Comparison of ENCODE assay signal across 14 cellular contexts in genomic region chr1:69787151-69787550, GRCh38.
"Had no signal": no experiment of that assay in that cellular context is flagged by ENCODE, and none has a peak within 500 bp of the region (broad histone marks: within the 10 kb centered on the region; RNA-seq: fewer than 3 reads in every experiment).

No MANE protein-coding gene starts in this region.

- H3K27ac Mint-ChIP-seq: activated CD4-positive, alpha-beta memory T cell treated with anti-CD3 and anti-CD28 coated beads for 36 hours; natural killer cell had no signal

- H3K4me3 ChIP-seq: ascending aorta, prostate gland, sigmoid colon had no signal

- H3K4me1 Mint-ChIP-seq: natural killer cell had no signal

- H3K36me3 Mint-ChIP-seq: activated CD4-positive, alpha-beta memory T cell treated with anti-CD3 and anti-CD28 coated beads for 36 hours; natural killer cell had no signal

- DNase-seq: activated CD4-positive, alpha-beta memory T cell treated with anti-CD3 and anti-CD28 coated beads for 36 hours; activated CD4-positive, alpha-beta T cell treated with anti-CD3 and anti-CD28 coated beads for 1 hour; activated naive CD4-positive, alpha-beta T cell; activated T-cell treated with anti-CD3 and anti-CD28 coated beads, Interleukin-2, amount 50 U/mL, for 4 hours; foreskin keratinocyte; mammary epithelial cell; natural killer cell; occipital lobe; sigmoid colon; stimulated activated CD4-positive, alpha-beta T cell treated with anti-CD3 and anti-CD28 coated beads, Interleukin-12 subunit alpha, Interleukin-12 subunit beta, amount 100 ng/mL, for 4 hours; stimulated activated naive CD4-positive, alpha-beta T cell treated with Interleukin-2 at 50 U/mL for 16 hours; trophoblast cell had no signal

- H3K4me1 ChIP-seq: ascending aorta, foreskin keratinocyte, prostate gland, sigmoid colon had no signal

- H3K9me3 ChIP-seq: ascending aorta, prostate gland, sigmoid colon had no signal

- H3K27me3 Mint-ChIP-seq: activated CD4-positive, alpha-beta memory T cell treated with anti-CD3 and anti-CD28 coated beads for 36 hours had no signal

- H3K4me3 Mint-ChIP-seq: activated CD4-positive, alpha-beta memory T cell treated with anti-CD3 and anti-CD28 coated beads for 36 hours; activated T-cell treated with anti-CD3 and anti-CD28 coated beads, Interleukin-2, amount 50 U/mL, for 4 hours; natural killer cell had no signal

- ATAC-seq: activated T-cell treated with anti-CD3 and anti-CD28 coated beads, Interleukin-2, amount 50 U/mL, for 4 hours; foreskin keratinocyte; natural killer cell had no signal

- H3K27ac ChIP-seq: ascending aorta, foreskin keratinocyte, prostate gland, sigmoid colon had no signal

- H3K27me3 ChIP-seq: ascending aorta, foreskin keratinocyte, sigmoid colon had no signal

- H3K36me3 ChIP-seq: ascending aorta, prostate gland, sigmoid colon had no signal
